9 cellular contexts compared by ENCODE assay signal in genomic region chr1:58874757-58875755, GRCh38.
A peak's percentile ranks its signal among the peaks of the same experiment; 100 is the strongest.
DNase-seq lines count a peak whose midpoint lies in the region; ATAC-seq and TF ChIP-seq lines count a peak whose summit lies in the region.
"Had no signal": no experiment of that assay in that cellular context is flagged by ENCODE, and none has a peak within 500 bp of the region (broad histone marks: within the 10 kb centered on the region; RNA-seq: fewer than 3 reads in every experiment).

No MANE protein-coding gene starts in this region.

- H3K27me3 ChIP-seq in muscle layer of colon (ENCODE audit: control insufficient read depth in 1 of 2, insufficient read depth in 2 of 2, low read length in 2 of 2) (no peaks in the 10 kb centered on the region), adrenal gland (no peaks in the 10 kb centered on the region)

- no peak overlapping the region for H3K4me3 Mint-ChIP-seq in endothelial cell (ENCODE audit: unreplicated experiment)
- no peak overlapping the region for H3K4me3 Mint-ChIP-seq in natural killer cell treated with Interleukin-12 subunit alpha and Interleukin-12 subunit beta and Interleukin-15 and Interleukin-18, amount 100 ng/mL, for 72 hours

- H3K4me1 ChIP-seq in muscle layer of colon (ENCODE audit: insufficient read depth, low read length): peaks cover 15% of the 10 kb centered on the region
- H3K4me1 ChIP-seq in adrenal gland (replicated peaks in 1 of 2): peaks cover 0 to 10% of the 10 kb centered on the region in 2 donors

- ATAC-seq in natural killer cell treated with Interleukin-12 subunit alpha and Interleukin-12 subunit beta and Interleukin-15 and Interleukin-18, amount 100 ng/mL, for 72 hours: no peak
- ATAC-seq in HG03439 (IDR thresholded peaks at IDR 0.05; ENCODE audit: unreplicated experiment): no peak

- 67 to 82% (median 77%) methylated on average over 12 of the region's 12 CpGs for WGBS in adrenal gland, 4 donors

- H3K4me1 Mint-ChIP-seq in endothelial cell (ENCODE audit: unreplicated experiment): peaks cover 5% of the 10 kb centered on the region
- H3K4me1 Mint-ChIP-seq in natural killer cell treated with Interleukin-12 subunit alpha and Interleukin-12 subunit beta and Interleukin-15 and Interleukin-18, amount 100 ng/mL, for 72 hours (ENCODE audit: low read depth in 2 of 2): peaks cover 16 to 20% of the 10 kb centered on the region in 2 donors

- no peak for TF ChIP-seq POLR2A in adrenal gland (IDR thresholded peaks at IDR 0.05)

- H3K4me3 ChIP-seq in muscle layer of colon (ENCODE audit: low read depth in 1 of 2, low read length in 2 of 2) (peak overlapping the region in 1 of 2 donors; percentile 15), adrenal gland (no peak overlapping the region)

- no peaks in the 10 kb centered on the region for H3K36me3 Mint-ChIP-seq in endothelial cell (ENCODE audit: low read depth, unreplicated experiment)
- peaks cover under 1% of the 10 kb centered on the region for H3K36me3 Mint-ChIP-seq in natural killer cell treated with Interleukin-12 subunit alpha and Interleukin-12 subunit beta and Interleukin-15 and Interleukin-18, amount 100 ng/mL, for 72 hours

- H3K9me3 Mint-ChIP-seq in endothelial cell (ENCODE audit: unreplicated experiment): no peaks in the 10 kb centered on the region
- H3K9me3 Mint-ChIP-seq in natural killer cell treated with Interleukin-12 subunit alpha and Interleukin-12 subunit beta and Interleukin-15 and Interleukin-18, amount 100 ng/mL, for 72 hours: no peaks in the 10 kb centered on the region

- H3K9me3 ChIP-seq in muscle layer of colon (ENCODE audit: low read length) (no peaks in the 10 kb centered on the region), adrenal gland (replicated peaks in 1 of 3) (no peaks in the 10 kb centered on the region)

- H3K36me3 ChIP-seq in muscle layer of colon (ENCODE audit: insufficient read depth, low read length) (no peaks in the 10 kb centered on the region), adrenal gland (replicated peaks in 1 of 2) (no peaks in the 10 kb centered on the region)

- H3K27ac Mint-ChIP-seq in endothelial cell (ENCODE audit: unreplicated experiment): peak overlapping the region; percentile 6
- H3K27ac Mint-ChIP-seq in natural killer cell treated with Interleukin-12 subunit alpha and Interleukin-12 subunit beta and Interleukin-15 and Interleukin-18, amount 100 ng/mL, for 72 hours: no peak overlapping the region

- no peak overlapping the region for H3K9ac ChIP-seq in muscle layer of colon (ENCODE audit: low read length)

- DNase-seq in Ammon's horn (ENCODE audit: low spot score): peak; percentile 89
- DNase-seq in NCI-H2196 (lab: John Stamatoyannopoulos, UW; ENCODE audit: unreplicated experiment): peak; percentile 91
- DNase-seq in endothelial cell (ENCODE audit: low spot score): no peak
- no peak for DNase-seq in natural killer cell treated with Interleukin-12 subunit alpha and Interleukin-12 subunit beta and Interleukin-15 and Interleukin-18, amount 100 ng/mL, for 72 hours (ENCODE audit: low spot score)
- DNase-seq in adrenal gland: no peak
- no peak for DNase-seq in activated T-cell treated with anti-CD3 and anti-CD28 coated beads, Interleukin-2, amount 50 U/mL, for 1 hour
- DNase-seq: NCI-H187 had no signal

- H3K27me3 Mint-ChIP-seq in endothelial cell (ENCODE audit: unreplicated experiment): peaks cover 4% of the 10 kb centered on the region
- no peaks in the 10 kb centered on the region for H3K27me3 Mint-ChIP-seq in natural killer cell treated with Interleukin-12 subunit alpha and Interleukin-12 subunit beta and Interleukin-15 and Interleukin-18, amount 100 ng/mL, for 72 hours

- TF ChIP-seq CTCF in endothelial cell (IDR thresholded peaks at IDR 0.05; ENCODE audit: unreplicated experiment) (no peak), adrenal gland (IDR thresholded peaks at IDR 0.05) (no peak)

- H3K27ac ChIP-seq in muscle layer of colon (ENCODE audit: low read depth, low read length): peak overlapping the region; percentile 45
- H3K27ac ChIP-seq in adrenal gland: no peak overlapping the region

- intact Hi-C loops in adrenal gland (cut with DNase I): no loop called here

Comparison
In these comparisons a context has a peak if more than half of its experiments do, and no peak if none do; other contexts are left out.
1. DNase-seq: peak in Ammon's horn (single experiment) and NCI-H2196 (single experiment); none in endothelial cell (single experiment), natural killer cell treated with Interleukin-12 subunit alpha and Interleukin-12 subunit beta and Interleukin-15 and Interleukin-18, amount 100 ng/mL, for 72 hours (single experiment), adrenal gland (0 of 7) and activated T-cell treated with anti-CD3 and anti-CD28 coated beads, Interleukin-2, amount 50 U/mL, for 1 hour (single experiment).